ENCODE assay signal across 8 cellular contexts in the genomic region with DNA sequence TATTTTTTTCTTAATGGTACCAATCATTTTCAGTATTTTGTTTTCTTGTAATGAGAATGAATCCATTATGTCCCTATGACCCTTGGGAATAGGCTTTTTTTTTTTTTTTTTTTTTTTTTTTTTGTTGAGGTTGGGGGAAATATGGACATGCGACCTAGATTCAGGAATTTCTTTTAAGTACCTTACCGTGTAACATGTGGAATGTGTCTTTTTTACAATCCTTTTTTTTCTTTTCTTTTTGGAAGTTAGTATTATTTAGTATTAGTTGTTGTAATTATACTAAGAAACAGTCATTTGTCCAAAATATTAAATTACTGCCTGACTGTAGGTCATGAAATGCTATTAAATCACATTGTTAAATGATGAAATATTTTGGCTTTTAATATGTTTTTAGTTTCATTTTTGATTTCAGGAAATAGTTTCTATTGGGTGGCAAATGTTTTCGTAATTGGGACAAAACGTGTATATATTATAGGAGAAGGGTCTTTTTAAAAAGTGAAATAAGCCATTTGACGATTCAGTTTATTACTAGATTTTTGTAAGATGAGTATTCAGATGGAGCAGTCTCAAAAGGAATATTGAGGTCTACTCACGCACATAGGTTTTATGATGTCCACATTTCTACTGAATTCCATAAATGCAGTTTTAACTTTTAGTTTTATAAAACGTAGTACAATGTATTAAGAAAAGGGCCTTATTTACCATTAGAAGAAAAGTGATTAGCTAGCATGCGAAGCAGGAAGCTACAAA. TPM values are rescaled to one million over a fixed set of nuclear protein-coding genes. Genes with fewer than 3 reads are reported as not detected.
A peak's percentile ranks its signal among the peaks of the same experiment; 100 is the strongest.
DNase-seq lines count a peak whose midpoint lies in the region; ATAC-seq and TF ChIP-seq lines count a peak whose summit lies in the region.

No MANE protein-coding gene starts in this region.

- peak overlapping the region; percentile 89 for H3K4me3 Mint-ChIP-seq in HFFc6

- no peaks in the 10 kb centered on the region for H3K9me3 ChIP-seq in mesodermal cell (ENCODE audit: control insufficient read depth, low read length)

- 74% methylated on average over 3 of the region's 8 CpGs; no CpG with 5 or more reads in 1 of the 2 experiments for WGBS in mesodermal cell (ENCODE audit: insufficient coverage in 2 of 2), 2 experiments

- ATAC-seq in GM21367 (IDR thresholded peaks at IDR 0.05; ENCODE audit: unreplicated experiment) = no peak

- peaks cover 59% of the 10 kb centered on the region for H3K4me1 Mint-ChIP-seq in HFFc6 (ENCODE audit: low read depth)

- peaks cover 2% of the 10 kb centered on the region; the same call in 1 of the 2 replicates for H3K27me3 Mint-ChIP-seq in HFFc6 (ENCODE audit: insufficient read depth)

- H3K36me3 ChIP-seq in mesodermal cell (ENCODE audit: control insufficient read depth, insufficient read depth, low read length) = peaks cover 9% of the 10 kb centered on the region

- TF ChIP-seq CTCF in AG04449 (IDR thresholded peaks at IDR 0.05; ENCODE audit: insufficient read depth, low read length, missing control alignments) (no peak), HFFc6 (IDR thresholded peaks at IDR 0.05) (no peak), astrocyte of the cerebellum (IDR thresholded peaks at IDR 0.05; ENCODE audit: low read depth, low read length, missing control alignments) (no peak)

- H3K9me3 Mint-ChIP-seq in HFFc6 = no peaks in the 10 kb centered on the region

- in situ Hi-C loops in astrocyte of the cerebellum (cut with HindIII; ENCODE audit: low sequenced_read_pairs) = no loop called here

- no peak overlapping the region for H3K27ac ChIP-seq in mesodermal cell (ENCODE audit: low read depth, low read length, severe bottlenecking)

- CTCF ChIA-PET in AG04449 (lab: Yijun Ruan, JAX) = interaction anchor here (1.8 kb wide), 1 partner anchor 10 kb away, joined by 8 read pairs; no protein-coding TSS in a partner anchor

- DNase-seq in AG04449 (ENCODE audit: low read depth, low spot score) = no peak
- DNase-seq in HFFc6 = no peak
- DNase-seq in astrocyte of the cerebellum (ENCODE audit: low read depth) = no peak
- no peak for DNase-seq in NCI-H510A treated with DMSO at 0.1 percent for 48 hours (lab: John Stamatoyannopoulos, UW)
- DNase-seq in stimulated activated CD8-positive, alpha-beta memory T cell treated with anti-CD3 and anti-CD28 coated beads, Interleukin-4, amount 100 ng/mL, for 48 hours = no peak
- DNase-seq in activated CD4-positive, CD25-positive, alpha-beta regulatory T cell (lab: John Stamatoyannopoulos, UW) = no peak

- POLR2A ChIA-PET in AG04449 (lab: Yijun Ruan, JAX) = no interaction called here

- H3K4me3 ChIP-seq in AG04449 (ENCODE audit: low read depth, low read length) = peak overlapping the region; percentile 43
- H3K4me3 ChIP-seq in astrocyte of the cerebellum (ENCODE audit: low read depth, low read length) = peak overlapping the region; percentile 52
- peak overlapping the region; percentile 70 for H3K4me3 ChIP-seq in mesodermal cell (ENCODE audit: extremely low read depth, insufficient read depth, low read length, poor library complexity, severe bottlenecking)

- H3K36me3 Mint-ChIP-seq in HFFc6 (ENCODE audit: low read depth) = no peaks in the 10 kb centered on the region

- H3K4me1 ChIP-seq in mesodermal cell (ENCODE audit: control insufficient read depth, insufficient read depth, low read length, poor library complexity, severe bottlenecking) = peaks cover 10% of the 10 kb centered on the region

- H3K27ac Mint-ChIP-seq in HFFc6 = peak overlapping the region; percentile 83

RNA-seq across cellular contexts. Expression of a gene that starts 4.9 kb away (rescaled TPM):
- total RNA-seq in HFFc6 (2021; fragmentation: NEBNext Ultra II Directional; extraction: Animal tissue kit (Norgen Biotek cat#: 25700)) = 10 to 100 TPM; 32.5 to 44.3 (median 36.5) TPM
- 45.9 TPM for polyA plus RNA-seq in mesodermal cell (2013, experiment 1 of 2)
- 43.6 TPM for polyA plus RNA-seq in mesodermal cell (2013, experiment 2 of 2)
